In the genomic region with DNA sequence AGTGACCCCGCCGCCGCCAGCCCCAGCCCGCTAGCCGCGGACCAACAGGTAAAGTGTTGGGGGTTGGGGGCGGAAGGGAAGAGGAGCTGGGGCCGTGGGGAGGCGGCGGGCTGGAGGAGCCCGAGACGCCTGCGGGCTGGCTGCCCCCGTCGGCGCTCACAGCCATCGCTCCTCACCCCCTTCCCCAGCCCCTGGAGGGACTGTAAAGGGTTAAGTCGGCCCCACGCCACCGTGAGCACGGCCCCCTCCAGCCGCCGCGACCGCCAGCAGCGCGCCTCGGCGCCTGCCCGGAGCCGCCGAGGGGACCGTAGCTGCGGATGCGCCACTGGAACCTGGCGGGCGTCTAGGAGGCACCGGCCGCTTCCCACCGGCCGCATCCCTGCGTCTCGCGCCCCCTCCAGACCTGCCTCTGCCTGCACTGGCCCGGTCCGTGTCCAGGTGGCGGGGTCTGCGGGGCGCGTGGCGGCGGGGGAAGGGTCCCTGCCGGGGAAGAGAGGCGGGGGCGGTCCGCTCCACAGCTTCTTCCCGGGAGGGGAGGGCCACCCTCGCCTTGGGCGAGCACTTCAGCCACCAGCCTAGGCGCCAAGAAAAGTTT, we compare ENCODE assay signal across 7 cellular contexts.
DNase-seq lines count a peak whose midpoint lies in the region; ATAC-seq lines count a peak whose summit lies in the region.

No MANE protein-coding gene starts in this region.

- peak overlapping the region; percentile 68 for H3K27ac ChIP-seq in layer of hippocampus (ENCODE audit: low read depth, low read length)

- H3K9me3 Mint-ChIP-seq in stimulated activated effector memory CD8-positive, alpha-beta T cell treated with anti-CD3 and anti-CD28 coated beads, Interleukin-12 subunit alpha, Interleukin-12 subunit beta, amount 100 ng/mL, for 72 hours: no peaks in the 10 kb centered on the region

- H3K27me3 ChIP-seq in layer of hippocampus (ENCODE audit: control insufficient read depth, insufficient read depth, low read length): no peaks in the 10 kb centered on the region

- peaks cover 15% of the 10 kb centered on the region for H3K4me1 Mint-ChIP-seq in stimulated activated effector memory CD8-positive, alpha-beta T cell treated with anti-CD3 and anti-CD28 coated beads, Interleukin-12 subunit alpha, Interleukin-12 subunit beta, amount 100 ng/mL, for 72 hours

- H3K27ac Mint-ChIP-seq in stimulated activated effector memory CD8-positive, alpha-beta T cell treated with anti-CD3 and anti-CD28 coated beads, Interleukin-12 subunit alpha, Interleukin-12 subunit beta, amount 100 ng/mL, for 72 hours: no peak overlapping the region

- in situ Hi-C loops in T47D (cut with HindIII; ENCODE audit: low pct_unique_long_range_greater_than_20kb, low sequenced_read_pairs): no loop called here

- peak overlapping the region; percentile 79 for H3K4me3 Mint-ChIP-seq in stimulated activated effector memory CD8-positive, alpha-beta T cell treated with anti-CD3 and anti-CD28 coated beads, Interleukin-12 subunit alpha, Interleukin-12 subunit beta, amount 100 ng/mL, for 72 hours

- H3K36me3 Mint-ChIP-seq in stimulated activated effector memory CD8-positive, alpha-beta T cell treated with anti-CD3 and anti-CD28 coated beads, Interleukin-12 subunit alpha, Interleukin-12 subunit beta, amount 100 ng/mL, for 72 hours: no peaks in the 10 kb centered on the region

- DNase-seq in NCI-H774 (lab: John Stamatoyannopoulos, UW): peak; percentile 40
- peak; percentile 20 to 46 for DNase-seq in T47D (ENCODE audit: low read depth in 1 of 2, low spot score in 1 of 2)
- peak; percentile 19 to 65 for DNase-seq in stimulated activated effector memory CD8-positive, alpha-beta T cell treated with anti-CD3 and anti-CD28 coated beads, Interleukin-12 subunit alpha, Interleukin-12 subunit beta, amount 100 ng/mL, for 72 hours (ENCODE audit: low spot score in 2 of 2)
- no peak for DNase-seq in T1000 (lab: John Stamatoyannopoulos, UW)

- ATAC-seq in GM18498 (IDR thresholded peaks at IDR 0.05; ENCODE audit: unreplicated experiment) (peak; percentile 14), HG02798 (IDR thresholded peaks at IDR 0.05; ENCODE audit: poor library complexity, unreplicated experiment) (peak; percentile 17)
- ATAC-seq in stimulated activated effector memory CD8-positive, alpha-beta T cell treated with anti-CD3 and anti-CD28 coated beads, Interleukin-12 subunit alpha, Interleukin-12 subunit beta, amount 100 ng/mL, for 72 hours: peak; percentile 56
